Comparison of ENCODE assay signal across 1 cellular context in genomic region chrX:10133980-10134676, GRCh38.
TF ChIP-seq lines count a peak whose summit lies in the region.

No MANE protein-coding gene starts in this region.

TF ChIP-seq in K562, 482 proteins besides CTCF, POLR2A, EP300 and RAD21 (continued from another document):
- TF ChIP-seq ZNF699 (CRISPR knock-in tag; IDR thresholded peaks at IDR 0.05; ENCODE audit: insufficient replicate concordance): no peak
- TF ChIP-seq PHF20 (IDR thresholded peaks at IDR 0.05; ENCODE audit: partially characterized antibody): no peak
- TF ChIP-seq NR2C2 (CRISPR knock-in tag; IDR thresholded peaks at IDR 0.05): no peak
- peak; percentile 47; the same call in 1 of the 2 replicates for TF ChIP-seq NR2C2 (tag; IDR thresholded peaks at IDR 0.05)
- TF ChIP-seq PKNOX1 (IDR thresholded peaks at IDR 0.05): no peak
- no peak for TF ChIP-seq HBP1 (CRISPR knock-in tag; IDR thresholded peaks at IDR 0.05)
- TF ChIP-seq LCOR (CRISPR knock-in tag; IDR thresholded peaks at IDR 0.05): no peak
- TF ChIP-seq ETV5 (CRISPR knock-in tag; IDR thresholded peaks at IDR 0.05; ENCODE audit: low read depth): no peak
- no peak for TF ChIP-seq CREBBP (IDR thresholded peaks at IDR 0.05; ENCODE audit: low read depth, low read length)
- no peak for TF ChIP-seq KLF13 (tag; IDR thresholded peaks at IDR 0.05; ENCODE audit: borderline replicate concordance, low read depth)
- no peak for TF ChIP-seq RBM17 (IDR thresholded peaks at IDR 0.05; ENCODE audit: borderline replicate concordance, low read depth, low read length)
- TF ChIP-seq ZNF445 (CRISPR knock-in tag; IDR thresholded peaks at IDR 0.05; ENCODE audit: low read depth): no peak
- no peak for TF ChIP-seq FOXP1 (CRISPR knock-in tag; IDR thresholded peaks at IDR 0.05)
- no peak for TF ChIP-seq PHF8 (IDR thresholded peaks at IDR 0.05; ENCODE audit: borderline replicate concordance, low read length)
- no peak for TF ChIP-seq ZNF316 (IDR thresholded peaks at IDR 0.05)
- no peak for TF ChIP-seq JUND (IDR thresholded peaks at IDR 0.05; ENCODE audit: borderline replicate concordance, low read depth, low read length)
- peak; percentile 18; the same call in 1 of the 3 replicates for TF ChIP-seq JUND (tag; IDR thresholded peaks at IDR 0.05; ENCODE audit: borderline replicate concordance, low read depth, low read length)
- TF ChIP-seq MEF2A (IDR thresholded peaks at IDR 0.05; ENCODE audit: control insufficient read depth, low read depth, low read length): no peak
- TF ChIP-seq ZNF655 (CRISPR knock-in tag; IDR thresholded peaks at IDR 0.05): no peak
- TF ChIP-seq THRA (IDR thresholded peaks at IDR 0.05): no peak
- TF ChIP-seq MITF (IDR thresholded peaks at IDR 0.05): no peak
- no peak for TF ChIP-seq ZNF232 (CRISPR knock-in tag; IDR thresholded peaks at IDR 0.05)
